ENCODE assay signal across 1 cellular context in genomic region chr4:168177546-168178149, GRCh38.
TF ChIP-seq lines count a peak whose summit lies in the region.

No MANE protein-coding gene starts in this region.

TF ChIP-seq in GM12878, 131 proteins besides CTCF, POLR2A, EP300 and RAD21 (continued from another document):
- TF ChIP-seq USF1 (IDR thresholded peaks at IDR 0.05; ENCODE audit: borderline replicate concordance, extremely low read length, insufficient read depth, low read depth, low read length) (no peak), POLR2AphosphoS5 (IDR thresholded peaks at IDR 0.05; ENCODE audit: low read length) (no peak), IKZF1 (conservative IDR thresholded peaks at IDR 0.05) (no peak), CHD2 (IDR thresholded peaks at IDR 0.05; ENCODE audit: borderline replicate concordance, low read depth, low read length) (no peak), TARDBP (IDR thresholded peaks at IDR 0.05; ENCODE audit: borderline replicate concordance) (no peak), BCL11A (IDR thresholded peaks at IDR 0.05; ENCODE audit: low read depth, low read length) (no peak), STAT1 (conservative IDR thresholded peaks at IDR 0.05) (no peak), HDGF (IDR thresholded peaks at IDR 0.05) (no peak), SMAD5 (IDR thresholded peaks at IDR 0.05; ENCODE audit: low read depth) (no peak)
